ENCODE assay signal across 1 cellular context in the genomic region with DNA sequence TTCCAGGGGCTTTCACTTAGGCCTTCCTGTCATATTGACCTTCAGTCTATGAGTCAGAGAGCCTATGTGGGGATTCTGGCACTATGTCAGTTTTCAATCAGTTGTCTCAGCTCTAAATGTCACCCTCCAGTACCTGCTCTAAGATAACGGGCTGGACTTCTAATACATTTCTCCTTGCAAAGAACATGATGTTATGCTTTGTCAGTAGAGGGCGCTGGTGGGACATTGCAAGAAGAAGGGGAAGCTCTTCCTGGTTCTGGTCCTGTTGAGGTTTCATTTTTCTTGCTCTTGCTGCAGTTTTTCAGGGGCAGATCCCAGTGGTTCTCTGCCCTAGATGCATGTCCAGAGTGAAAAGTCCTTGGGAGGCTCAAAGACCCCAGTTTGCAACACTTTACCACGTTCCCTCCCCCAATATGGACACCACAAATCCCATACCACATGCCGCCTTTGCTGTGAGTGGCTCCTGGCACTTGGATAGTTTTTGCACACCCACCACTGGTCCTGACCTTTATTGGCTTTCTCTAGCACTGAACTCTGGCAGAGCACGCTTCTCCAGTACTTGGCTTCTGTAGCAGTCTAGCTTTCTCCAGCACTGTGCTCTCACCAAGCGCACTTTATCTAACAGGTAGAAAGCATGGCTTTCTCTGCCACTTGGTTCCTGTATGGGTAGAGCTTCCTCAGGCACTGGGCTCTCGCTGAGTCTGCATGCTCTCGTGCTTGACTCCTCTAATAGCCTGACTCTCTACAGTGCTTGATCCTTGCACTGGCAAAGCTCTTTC.
TF ChIP-seq lines count a peak whose summit lies in the region.

No MANE protein-coding gene starts in this region.

TF ChIP-seq in HepG2, 621 proteins besides CTCF, POLR2A, EP300 and RAD21 (continued from another document and continues in another):
- TF ChIP-seq ETS1 (CRISPR knock-in tag; IDR thresholded peaks at IDR 0.05): no peak
- no peak for TF ChIP-seq ZNF543 (CRISPR knock-in tag; IDR thresholded peaks at IDR 0.05)
- no peak for TF ChIP-seq AHR (CRISPR knock-in tag; IDR thresholded peaks at IDR 0.05)
- no peak for TF ChIP-seq CBX2 (IDR thresholded peaks at IDR 0.05; ENCODE audit: low read depth, low read length)
- no peak for TF ChIP-seq CBX2 (CRISPR knock-in tag; IDR thresholded peaks at IDR 0.05; ENCODE audit: low read depth)
- no peak for TF ChIP-seq NFE2 (CRISPR knock-in tag; IDR thresholded peaks at IDR 0.05)
- no peak; the same call in 1 of the 2 replicates for TF ChIP-seq HMG20A (CRISPR knock-in tag; IDR thresholded peaks at IDR 0.05; ENCODE audit: borderline replicate concordance)
- peak; percentile 98 for TF ChIP-seq ELF3 (CRISPR knock-in tag; IDR thresholded peaks at IDR 0.05)
- TF ChIP-seq SOX5 (CRISPR knock-in tag; IDR thresholded peaks at IDR 0.05; ENCODE audit: borderline replicate concordance): no peak
- TF ChIP-seq TCF7L2 (IDR thresholded peaks at IDR 0.05; ENCODE audit: low read depth, low read length): no peak
- TF ChIP-seq E2F1 (CRISPR knock-in tag; IDR thresholded peaks at IDR 0.05): no peak
- TF ChIP-seq, protein P1, sequence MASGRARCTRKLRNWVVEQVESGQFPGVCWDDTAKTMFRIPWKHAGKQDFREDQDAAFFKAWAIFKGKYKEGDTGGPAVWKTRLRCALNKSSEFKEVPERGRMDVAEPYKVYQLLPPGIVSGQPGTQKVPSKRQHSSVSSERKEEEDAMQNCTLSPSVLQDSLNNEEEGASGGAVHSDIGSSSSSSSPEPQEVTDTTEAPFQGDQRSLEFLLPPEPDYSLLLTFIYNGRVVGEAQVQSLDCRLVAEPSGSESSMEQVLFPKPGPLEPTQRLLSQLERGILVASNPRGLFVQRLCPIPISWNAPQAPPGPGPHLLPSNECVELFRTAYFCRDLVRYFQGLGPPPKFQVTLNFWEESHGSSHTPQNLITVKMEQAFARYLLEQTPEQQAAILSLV (CRISPR knock-in tag; IDR thresholded peaks at IDR 0.05; ENCODE audit: borderline replicate concordance): peak; percentile 54; the same call in 1 of the 2 replicates
- no peak for TF ChIP-seq ZSCAN21 (CRISPR knock-in tag; IDR thresholded peaks at IDR 0.05; ENCODE audit: borderline replicate concordance)
- no peak for TF ChIP-seq ZNF577 (CRISPR knock-in tag; IDR thresholded peaks at IDR 0.05; ENCODE audit: borderline replicate concordance, low read depth)
- no peak for TF ChIP-seq NR3C1 (CRISPR knock-in tag; IDR thresholded peaks at IDR 0.05)
- TF ChIP-seq, protein P2, sequence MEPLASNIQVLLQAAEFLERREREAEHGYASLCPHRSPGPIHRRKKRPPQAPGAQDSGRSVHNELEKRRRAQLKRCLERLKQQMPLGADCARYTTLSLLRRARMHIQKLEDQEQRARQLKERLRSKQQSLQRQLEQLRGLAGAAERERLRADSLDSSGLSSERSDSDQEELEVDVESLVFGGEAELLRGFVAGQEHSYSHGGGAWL (CRISPR knock-in tag; IDR thresholded peaks at IDR 0.05): peak; percentile 29; the same call in 1 of the 2 replicates
- TF ChIP-seq DMTF1 (CRISPR knock-in tag; IDR thresholded peaks at IDR 0.05): no peak
- no peak for TF ChIP-seq ZNF556 (CRISPR knock-in tag; IDR thresholded peaks at IDR 0.05; ENCODE audit: borderline replicate concordance)
- peak; percentile 71 for TF ChIP-seq POLR2G (IDR thresholded peaks at IDR 0.05; ENCODE audit: low read depth, low read length)
- TF ChIP-seq ZNF468 (CRISPR knock-in tag; IDR thresholded peaks at IDR 0.05): no peak
- TF ChIP-seq AHDC1 (CRISPR knock-in tag; IDR thresholded peaks at IDR 0.05; ENCODE audit: borderline replicate concordance): peak; percentile 39; the same call in 1 of the 2 replicates
- no peak for TF ChIP-seq PRPF4 (IDR thresholded peaks at IDR 0.05; ENCODE audit: low read depth, low read length, poor library complexity, severe bottlenecking)
- TF ChIP-seq MAFG (CRISPR knock-in tag; IDR thresholded peaks at IDR 0.05): no peak
- TF ChIP-seq EEA1 (CRISPR knock-in tag; IDR thresholded peaks at IDR 0.05; ENCODE audit: borderline replicate concordance): 0 out of 2 replicates have a peak, but pooled peaks have one; percentile 63
- TF ChIP-seq, protein P3, sequence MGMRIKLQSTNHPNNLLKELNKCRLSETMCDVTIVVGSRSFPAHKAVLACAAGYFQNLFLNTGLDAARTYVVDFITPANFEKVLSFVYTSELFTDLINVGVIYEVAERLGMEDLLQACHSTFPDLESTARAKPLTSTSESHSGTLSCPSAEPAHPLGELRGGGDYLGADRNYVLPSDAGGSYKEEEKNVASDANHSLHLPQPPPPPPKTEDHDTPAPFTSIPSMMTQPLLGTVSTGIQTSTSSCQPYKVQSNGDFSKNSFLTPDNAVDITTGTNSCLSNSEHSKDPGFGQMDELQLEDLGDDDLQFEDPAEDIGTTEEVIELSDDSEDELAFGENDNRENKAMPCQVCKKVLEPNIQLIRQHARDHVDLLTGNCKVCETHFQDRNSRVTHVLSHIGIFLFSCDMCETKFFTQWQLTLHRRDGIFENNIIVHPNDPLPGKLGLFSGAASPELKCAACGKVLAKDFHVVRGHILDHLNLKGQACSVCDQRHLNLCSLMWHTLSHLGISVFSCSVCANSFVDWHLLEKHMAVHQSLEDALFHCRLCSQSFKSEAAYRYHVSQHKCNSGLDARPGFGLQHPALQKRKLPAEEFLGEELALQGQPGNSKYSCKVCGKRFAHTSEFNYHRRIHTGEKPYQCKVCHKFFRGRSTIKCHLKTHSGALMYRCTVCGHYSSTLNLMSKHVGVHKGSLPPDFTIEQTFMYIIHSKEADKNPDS (CRISPR knock-in tag; IDR thresholded peaks at IDR 0.05): no peak
- peak; percentile 93 for TF ChIP-seq MIXL1 (CRISPR knock-in tag; IDR thresholded peaks at IDR 0.05)
- TF ChIP-seq SMAD3 (CRISPR knock-in tag; IDR thresholded peaks at IDR 0.05): peak; percentile 83; the same call in 1 of the 2 replicates
- TF ChIP-seq MAFK (conservative IDR thresholded peaks at IDR 0.05 in 1 of 2, IDR thresholded peaks at IDR 0.05 in 1 of 2; ENCODE audit: low read length in 2 of 2): no peak; a peak in 1 of 4 replicates
- no peak for TF ChIP-seq ZSCAN30 (CRISPR knock-in tag; IDR thresholded peaks at IDR 0.05)
- TF ChIP-seq, protein P4, sequence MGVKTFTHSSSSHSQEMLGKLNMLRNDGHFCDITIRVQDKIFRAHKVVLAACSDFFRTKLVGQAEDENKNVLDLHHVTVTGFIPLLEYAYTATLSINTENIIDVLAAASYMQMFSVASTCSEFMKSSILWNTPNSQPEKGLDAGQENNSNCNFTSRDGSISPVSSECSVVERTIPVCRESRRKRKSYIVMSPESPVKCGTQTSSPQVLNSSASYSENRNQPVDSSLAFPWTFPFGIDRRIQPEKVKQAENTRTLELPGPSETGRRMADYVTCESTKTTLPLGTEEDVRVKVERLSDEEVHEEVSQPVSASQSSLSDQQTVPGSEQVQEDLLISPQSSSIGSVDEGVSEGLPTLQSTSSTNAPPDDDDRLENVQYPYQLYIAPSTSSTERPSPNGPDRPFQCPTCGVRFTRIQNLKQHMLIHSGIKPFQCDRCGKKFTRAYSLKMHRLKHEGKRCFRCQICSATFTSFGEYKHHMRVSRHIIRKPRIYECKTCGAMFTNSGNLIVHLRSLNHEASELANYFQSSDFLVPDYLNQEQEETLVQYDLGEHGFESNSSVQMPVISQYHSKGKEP (CRISPR knock-in tag; IDR thresholded peaks at IDR 0.05): no peak
- TF ChIP-seq SRY (CRISPR knock-in tag; IDR thresholded peaks at IDR 0.05): no peak
- no peak for TF ChIP-seq ZNF333 (CRISPR knock-in tag; IDR thresholded peaks at IDR 0.05; ENCODE audit: borderline replicate concordance)
- no peak for TF ChIP-seq ZSCAN9 (CRISPR knock-in tag; IDR thresholded peaks at IDR 0.05; ENCODE audit: borderline replicate concordance)
- no peak for TF ChIP-seq FOXJ3 (CRISPR knock-in tag; IDR thresholded peaks at IDR 0.05; ENCODE audit: borderline replicate concordance)
